In genomic region chr11:89205378-89205777, GRCh38 we compare ENCODE assay signal across 26 cellular contexts. TPM values are rescaled to one million over a fixed set of nuclear protein-coding genes. Genes with fewer than 3 reads are reported as not detected.
DNase-seq lines count a peak whose midpoint lies in the region; ATAC-seq and TF ChIP-seq lines count a peak whose summit lies in the region.
"Had no signal": no experiment of that assay in that cellular context is flagged by ENCODE, and none has a peak within 500 bp of the region (broad histone marks: within the 10 kb centered on the region; RNA-seq: fewer than 3 reads in every experiment).

No MANE protein-coding gene starts in this region.

- in situ Hi-C loops in ACHN (cut with HindIII; ENCODE audit: low pct_ligation_motif_present, low pct_unique_long_range_greater_than_20kb, low sequenced_read_pairs) (no loop called here), SK-MEL-5 (cut with HindIII; ENCODE audit: low pct_unique_long_range_greater_than_20kb, low sequenced_read_pairs) (no loop called here)

- DNase-seq in ACHN (peak; percentile 2), HT1080 (ENCODE audit: low read depth) (peak; percentile 17), SK-MEL-5 (ENCODE audit: low read depth, low spot score) (peak; percentile 50), fibroblast of pulmonary artery (ENCODE audit: low read depth) (peak; percentile 5), NK-92 (lab: John Stamatoyannopoulos, UW; ENCODE audit: unreplicated experiment) (no peak)
- no peak for DNase-seq in activated effector memory CD4-positive, alpha-beta T cell treated with anti-CD3 and anti-CD28 coated beads, Interleukin-2, amount 50 U/mL, for 16 hours
- DNase-seq: activated CD4-positive, alpha-beta T cell treated with anti-CD3 and anti-CD28 coated beads, Interleukin-2, amount 50 U/mL, for 4 hours; activated CD8-positive, alpha-beta memory T cell treated with anti-CD3 and anti-CD28 coated beads, Interleukin-2, amount 50 U/mL, for 48 hours; activated effector memory CD4-positive, alpha-beta T cell treated with Interleukin-2 at 50 U/mL for 16 hours; CD4-positive, alpha-beta T cell; DMS79 treated with DMSO at 0.1 percent for 48 hours; Karpas-422; naive thymus-derived CD4-positive, alpha-beta T cell; NCI-H1092; NCI-H2081; NCI-H510A; stimulated activated CD4-positive, alpha-beta T cell treated with anti-CD3 and anti-CD28 coated beads, Interleukin-2, amount 100 ng/mL, for 24 hours; stimulated activated naive B cell treated with anti-CD40 and anti-IgM and Interleukin-4, amounts not matched to agents 10 μg/mL and 1 μg/mL and 100 μg/mL, for 72 hours had no signal

- no peak overlapping the region for H3K4me3 ChIP-seq in fibroblast of pulmonary artery (replicated peaks; ENCODE audit: low read depth, low read length)
- H3K4me3 ChIP-seq: esophagus muscularis mucosa, SJSA1, skin epidermis, thoracic aorta had no signal

- ATAC-seq in GM19023 (IDR thresholded peaks at IDR 0.05; ENCODE audit: unreplicated experiment) (no peak), HG02610 (IDR thresholded peaks at IDR 0.05; ENCODE audit: unreplicated experiment) (no peak)
- ATAC-seq: naive thymus-derived CD4-positive, alpha-beta T cell; stimulated activated naive B cell treated with anti-CD40 and anti-IgM and Interleukin-4, amounts not matched to agents 10 μg/mL and 1 μg/mL and 100 μg/mL, for 72 hours; WTC11 had no signal

- peak; percentile 10 for TF ChIP-seq CTCF in fibroblast of pulmonary artery (IDR thresholded peaks at IDR 0.05; ENCODE audit: low read length, missing control alignments)

RNA-seq across cellular contexts. Expression of gene TYR, which starts 27.7 kb away (rescaled TPM):
- not detected in 2 replicates for total RNA-seq in HT1080 (2014; rRNA removed; shearing (Covaris generic))
- polyA plus RNA-seq in HT1080 (2015; cell fraction: cytosol; rRNA removed), result not detected in 2 replicates
- polyA plus RNA-seq in HT1080 (2015; cell fraction: nucleus; rRNA removed), result not detected in 2 replicates
- 1,340 and 1,434 TPM in 2 replicates for total RNA-seq in SK-MEL-5 (2014; rRNA removed; shearing (Covaris generic))
- polyA plus RNA-seq in SK-MEL-5 (2015; cell fraction: cytosol; rRNA removed), result 702 and 779 TPM in 2 replicates
- polyA plus RNA-seq in SK-MEL-5 (2015; cell fraction: nucleus; rRNA removed), result 505 and 510 TPM in 2 replicates
- total RNA-seq: CD4-positive, alpha-beta T cell; esophagus muscularis mucosa; mesenteric fat pad; naive thymus-derived CD4-positive, alpha-beta T cell; SJSA1; thoracic aorta; WTC11 had no signal
- polyA plus RNA-seq: naive thymus-derived CD4-positive, alpha-beta T cell had no signal

Comparison
In these comparisons a context has a peak if more than half of its experiments do, and no peak if none do; other contexts are left out.
1. DNase-seq: peak in ACHN (single experiment), HT1080 (single experiment), SK-MEL-5 (single experiment) and fibroblast of pulmonary artery (single experiment); none in NK-92 (single experiment) and activated effector memory CD4-positive, alpha-beta T cell treated with anti-CD3 and anti-CD28 coated beads, Interleukin-2, amount 50 U/mL, for 16 hours (single experiment).
2. RNA of gene TYR, which starts 27.7 kb away (total RNA-seq): 1,340 to 1,434 TPM in SK-MEL-5; not detected in HT1080; every median in the first group is over 1,000 times any median in the second.